In the genomic region with DNA sequence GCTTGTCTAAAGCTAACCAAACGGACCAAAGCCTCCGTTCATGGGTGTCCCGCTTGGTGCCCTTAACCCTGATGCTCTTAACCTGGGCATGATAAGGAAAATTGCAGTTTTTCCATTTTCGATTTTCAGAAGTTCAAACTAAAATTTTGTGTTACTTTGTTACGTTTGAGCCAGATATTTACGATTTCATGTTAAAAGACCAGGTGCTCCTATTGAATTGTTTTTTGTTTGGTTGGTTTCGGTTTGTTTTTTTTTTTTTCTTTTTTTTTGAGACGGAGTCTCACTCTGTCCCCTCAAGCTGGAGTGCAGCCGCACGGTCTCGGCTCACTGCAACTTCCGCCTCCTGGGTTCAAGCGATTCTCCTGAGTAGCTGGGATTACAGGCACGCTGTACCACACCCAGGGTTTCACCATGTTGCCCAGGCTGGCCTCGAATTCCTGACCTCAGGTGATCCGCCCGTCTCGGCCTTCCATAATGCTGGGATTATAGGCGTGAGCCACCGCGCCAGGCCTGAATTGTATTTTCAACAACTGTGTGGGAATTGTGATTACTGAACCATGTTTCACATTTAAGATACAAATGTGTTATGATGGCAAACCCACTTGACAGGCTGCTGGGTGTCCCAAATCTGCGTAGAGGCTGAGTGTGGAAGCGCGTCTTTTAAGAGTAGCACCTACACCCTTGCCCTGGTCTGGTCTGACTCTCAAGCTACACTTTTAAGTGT, we compare ENCODE assay signal across 8 cellular contexts. TPM values are rescaled to one million over a fixed set of nuclear protein-coding genes. Genes with fewer than 3 reads are reported as not detected.
DNase-seq lines count a peak whose midpoint lies in the region; ATAC-seq, FAIRE-seq and TF ChIP-seq lines count a peak whose summit lies in the region.

No MANE protein-coding gene starts in this region.

- H3K27ac ChIP-seq in keratinocyte (ENCODE audit: control insufficient read depth, insufficient read depth, low read length), result peak overlapping the region; percentile 77
- H3K27ac ChIP-seq in temporal lobe (ENCODE audit: low read depth, low read length), result peak overlapping the region; percentile 96

- peak overlapping the region; percentile 99 for H3K27ac Mint-ChIP-seq in T-helper 2 cell treated with Interferon-gamma antibody and Interleukin-4, amounts not matched to agents 5 μg/mL and 100 μg/mL, for 36 hours
- peak overlapping the region; percentile 98 for H3K27ac Mint-ChIP-seq in activated T-helper 2 cell treated with anti-CD3 and anti-CD28 coated beads, Interferon-gamma antibody, Interleukin-2, Interleukin-4, amounts not matched to agents 10 μg/mL and 5 μg/mL and 100 μg/mL, durations not matched to agents 14 hours and 24 hours and 36 hours

- H3K36me3 Mint-ChIP-seq in T-helper 2 cell treated with Interferon-gamma antibody and Interleukin-4, amounts not matched to agents 5 μg/mL and 100 μg/mL, for 36 hours (ENCODE audit: low read depth), result peaks cover 9% of the 10 kb centered on the region
- peaks cover 18% of the 10 kb centered on the region for H3K36me3 Mint-ChIP-seq in activated T-helper 2 cell treated with anti-CD3 and anti-CD28 coated beads, Interferon-gamma antibody, Interleukin-2, Interleukin-4, amounts not matched to agents 10 μg/mL and 5 μg/mL and 100 μg/mL, durations not matched to agents 14 hours and 24 hours and 36 hours (ENCODE audit: low read depth)

- intact Hi-C loops in activated T-helper 2 cell treated with anti-CD3 and anti-CD28 coated beads, Interferon-gamma antibody, Interleukin-2, Interleukin-4, amounts not matched to agents 10 μg/mL and 5 μg/mL and 100 μg/mL, durations not matched to agents 14 hours and 24 hours and 36 hours (cut with micrococcal nuclease), result no loop called here

- no peaks in the 10 kb centered on the region for H3K9me3 ChIP-seq in keratinocyte (ENCODE audit: control insufficient read depth, low read depth, low read length)

- no peaks in the 10 kb centered on the region for H3K9me3 Mint-ChIP-seq in T-helper 2 cell treated with Interferon-gamma antibody and Interleukin-4, amounts not matched to agents 5 μg/mL and 100 μg/mL, for 36 hours
- peaks cover 4% of the 10 kb centered on the region for H3K9me3 Mint-ChIP-seq in activated T-helper 2 cell treated with anti-CD3 and anti-CD28 coated beads, Interferon-gamma antibody, Interleukin-2, Interleukin-4, amounts not matched to agents 10 μg/mL and 5 μg/mL and 100 μg/mL, durations not matched to agents 14 hours and 24 hours and 36 hours

- peaks cover 10% of the 10 kb centered on the region for H3K4me1 ChIP-seq in keratinocyte (ENCODE audit: control insufficient read depth, extremely low read depth, insufficient read depth, low read length)

- peak overlapping the region; percentile 82 for H3K9ac ChIP-seq in keratinocyte (ENCODE audit: control insufficient read depth, extremely low read depth, insufficient read depth, low read length)

- FAIRE-seq in keratinocyte (lab: Jason Lieb, UNC), result no peak

- ATAC-seq in GM18517 (IDR thresholded peaks at IDR 0.05; ENCODE audit: unreplicated experiment) (no peak), HG03196 (IDR thresholded peaks at IDR 0.05; ENCODE audit: unreplicated experiment) (no peak)

- no peaks in the 10 kb centered on the region for H3K27me3 Mint-ChIP-seq in T-helper 2 cell treated with Interferon-gamma antibody and Interleukin-4, amounts not matched to agents 5 μg/mL and 100 μg/mL, for 36 hours (ENCODE audit: low read depth)
- peaks cover 2% of the 10 kb centered on the region for H3K27me3 Mint-ChIP-seq in activated T-helper 2 cell treated with anti-CD3 and anti-CD28 coated beads, Interferon-gamma antibody, Interleukin-2, Interleukin-4, amounts not matched to agents 10 μg/mL and 5 μg/mL and 100 μg/mL, durations not matched to agents 14 hours and 24 hours and 36 hours (ENCODE audit: low read depth)

- H3K27me3 ChIP-seq in keratinocyte (ENCODE audit: control insufficient read depth, extremely low read depth, insufficient read depth, low read length), result no peaks in the 10 kb centered on the region

- peak overlapping the region; percentile 70 to 80 (median 72) for H3K4me3 ChIP-seq in keratinocyte (ENCODE audit: control insufficient read depth in 2 of 3, extremely low read depth in 1 of 3, insufficient read depth in 2 of 3, low read depth in 1 of 3, low read length in 3 of 3)

- no peaks in the 10 kb centered on the region for H4K20me1 ChIP-seq in keratinocyte (ENCODE audit: control insufficient read depth, extremely low read depth, insufficient read depth, low read length)

- no peak for TF ChIP-seq CTCF in keratinocyte (optimal IDR thresholded peaks at IDR 0.05 in 1 of 3, IDR thresholded peaks at IDR 0.05 in 1 of 3, conservative IDR thresholded peaks at IDR 0.05 in 1 of 3; ENCODE audit: extremely low read depth in 1 of 3, insufficient read depth in 2 of 3, low read length in 3 of 3)

- dilution Hi-C loops in keratinocyte (cut with MboI; ENCODE audit: extremely low pct_ligation_motif_present, low sequenced_read_pairs), result no loop called here

- H3K36me3 ChIP-seq in keratinocyte (ENCODE audit: control insufficient read depth in 2 of 2, extremely low read depth in 1 of 2, insufficient read depth in 2 of 2, low read length in 2 of 2), result no peaks in the 10 kb centered on the region

- peak overlapping the region; percentile 99 for H3K4me3 Mint-ChIP-seq in T-helper 2 cell treated with Interferon-gamma antibody and Interleukin-4, amounts not matched to agents 5 μg/mL and 100 μg/mL, for 36 hours
- H3K4me3 Mint-ChIP-seq in activated T-helper 2 cell treated with anti-CD3 and anti-CD28 coated beads, Interferon-gamma antibody, Interleukin-2, Interleukin-4, amounts not matched to agents 10 μg/mL and 5 μg/mL and 100 μg/mL, durations not matched to agents 14 hours and 24 hours and 36 hours (ENCODE audit: low read depth), result peak overlapping the region; percentile 98

- H3K79me2 ChIP-seq in keratinocyte (ENCODE audit: control insufficient read depth, insufficient read depth, low read length), result peaks cover 10% of the 10 kb centered on the region

- peaks cover 39% of the 10 kb centered on the region for H3K4me1 Mint-ChIP-seq in T-helper 2 cell treated with Interferon-gamma antibody and Interleukin-4, amounts not matched to agents 5 μg/mL and 100 μg/mL, for 36 hours (ENCODE audit: low read depth)
- peaks cover 40% of the 10 kb centered on the region for H3K4me1 Mint-ChIP-seq in activated T-helper 2 cell treated with anti-CD3 and anti-CD28 coated beads, Interferon-gamma antibody, Interleukin-2, Interleukin-4, amounts not matched to agents 10 μg/mL and 5 μg/mL and 100 μg/mL, durations not matched to agents 14 hours and 24 hours and 36 hours (ENCODE audit: low read depth)

- no peaks in the 10 kb centered on the region for H3K9me1 ChIP-seq in keratinocyte (ENCODE audit: control insufficient read depth, extremely low read depth, insufficient read depth, low read length)

- peak overlapping the region; percentile 94 for H2AFZ ChIP-seq in keratinocyte (ENCODE audit: control insufficient read depth, low read length)

- DNase-seq in T-helper 2 cell treated with Interferon-gamma antibody and Interleukin-4, amounts not matched to agents 5 μg/mL and 100 μg/mL, for 36 hours (ENCODE audit: low spot score), result no peak
- DNase-seq in T-helper 2 cell (no peak), keratinocyte (ENCODE audit: low read depth, low spot score) (no peak), AML-193 (lab: John Stamatoyannopoulos, UW) (no peak)
- no peak for DNase-seq in activated T-helper 2 cell treated with anti-CD3 and anti-CD28 coated beads, Interferon-gamma antibody, Interleukin-2, Interleukin-4, amounts not matched to agents 10 μg/mL and 5 μg/mL and 100 μg/mL, durations not matched to agents 14 hours and 24 hours and 36 hours (ENCODE audit: low spot score)

- H3K4me2 ChIP-seq in keratinocyte (ENCODE audit: control insufficient read depth, extremely low read depth, insufficient read depth, low read depth, low read length), result peak overlapping the region; percentile 95

RNA-seq across cellular contexts. Expression of a gene that starts 0.9 kb away (rescaled TPM):
- total RNA-seq in activated T-helper 2 cell treated with anti-CD3 and anti-CD28 coated beads, Interferon-gamma antibody, Interleukin-2, Interleukin-4, amounts not matched to agents 10 μg/mL and 5 μg/mL and 100 μg/mL, durations not matched to agents 14 hours and 24 hours and 36 hours, result 34.8 and 38.4 TPM in 2 replicates
- 24.1 to 37.4 TPM (median 31.0 TPM) in 3 replicates for polyA plus RNA-seq in keratinocyte
- polyA plus RNA-seq in keratinocyte (2011; ENCODE audit: low read depth), result 10.6 TPM
- polyA plus RNA-seq in keratinocyte (2011; cell fraction: cytosol; rRNA removed), result 19.8 and 32.7 TPM in 2 replicates
- 33.8 and 35.6 TPM in 2 replicates for polyA plus RNA-seq in keratinocyte (2011; cell fraction: nucleus; rRNA removed)
- 7.7 and 15.3 TPM in 2 replicates for polyA plus RNA-seq in keratinocyte (2012; ENCODE audit: low replicate concordance)
- polyA minus RNA-seq in keratinocyte, result 20.6 to 55.6 TPM (median 25.3 TPM) in 3 replicates
- 19.0 TPM for polyA minus RNA-seq in keratinocyte (2011; cell fraction: cytosol; rRNA and poly(A)+ RNA removed)
- polyA minus RNA-seq in keratinocyte (2011; cell fraction: nucleus; rRNA and poly(A)+ RNA removed), result 13.9 and 29.7 TPM in 2 replicates
- total RNA-seq in temporal lobe, result 19.7 TPM

RNA-seq across cellular contexts. Expression of a gene that starts 28.4 kb away (rescaled TPM):
- total RNA-seq in activated T-helper 2 cell treated with anti-CD3 and anti-CD28 coated beads, Interferon-gamma antibody, Interleukin-2, Interleukin-4, amounts not matched to agents 10 μg/mL and 5 μg/mL and 100 μg/mL, durations not matched to agents 14 hours and 24 hours and 36 hours, result not detected in 2 replicates
- polyA plus RNA-seq in keratinocyte, result not detected in 3 replicates
- polyA plus RNA-seq in keratinocyte (2011; ENCODE audit: low read depth), result not detected
- polyA plus RNA-seq in keratinocyte (2011; cell fraction: cytosol; rRNA removed), result not detected in 2 replicates
- polyA plus RNA-seq in keratinocyte (2011; cell fraction: nucleus; rRNA removed), result not detected in 2 replicates
- polyA plus RNA-seq in keratinocyte (2012; ENCODE audit: low replicate concordance), result not detected in 2 replicates
- polyA minus RNA-seq in keratinocyte, result not detected in 3 replicates
- polyA minus RNA-seq in keratinocyte (2011; cell fraction: cytosol; rRNA and poly(A)+ RNA removed), result not detected
- not detected in 2 replicates for polyA minus RNA-seq in keratinocyte (2011; cell fraction: nucleus; rRNA and poly(A)+ RNA removed)
- 0.25 TPM for total RNA-seq in temporal lobe
